1 cellular context compared by ENCODE assay signal in the genomic region with DNA sequence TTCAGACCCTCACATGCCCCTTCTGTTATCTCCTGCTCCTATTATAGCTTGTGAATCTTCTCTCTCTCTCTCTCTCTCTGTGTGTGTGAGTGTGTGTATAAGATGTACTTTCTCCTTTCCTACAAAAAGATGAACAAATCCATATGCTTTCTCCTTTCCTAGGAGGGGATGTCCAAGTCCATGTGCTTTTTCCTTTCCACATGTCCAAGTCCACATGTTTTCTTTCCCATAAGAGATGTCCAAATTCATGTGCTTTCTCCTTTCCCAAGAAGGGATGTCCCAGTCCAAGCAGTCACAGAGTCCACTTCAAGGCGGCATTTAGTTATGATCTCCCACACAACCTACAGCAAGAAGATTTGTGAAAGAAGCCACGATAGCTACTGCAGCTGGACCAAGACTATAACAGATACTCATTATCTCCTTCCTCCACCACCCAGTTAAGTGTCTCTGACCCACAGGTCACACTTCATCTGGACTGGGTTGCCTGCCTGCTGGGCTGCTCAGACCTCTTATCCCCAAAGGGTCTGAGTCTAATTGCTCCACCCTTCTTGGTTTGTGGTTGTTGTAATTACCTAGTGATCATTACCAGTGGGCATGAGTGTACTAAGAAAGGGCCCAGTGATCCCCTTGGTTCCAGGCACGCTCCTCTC.
TF ChIP-seq lines count a peak whose summit lies in the region.

No MANE protein-coding gene starts in this region.

TF ChIP-seq in HepG2, 621 proteins besides CTCF, POLR2A, EP300 and RAD21 (continued from another document):
- TF ChIP-seq, protein P1, sequence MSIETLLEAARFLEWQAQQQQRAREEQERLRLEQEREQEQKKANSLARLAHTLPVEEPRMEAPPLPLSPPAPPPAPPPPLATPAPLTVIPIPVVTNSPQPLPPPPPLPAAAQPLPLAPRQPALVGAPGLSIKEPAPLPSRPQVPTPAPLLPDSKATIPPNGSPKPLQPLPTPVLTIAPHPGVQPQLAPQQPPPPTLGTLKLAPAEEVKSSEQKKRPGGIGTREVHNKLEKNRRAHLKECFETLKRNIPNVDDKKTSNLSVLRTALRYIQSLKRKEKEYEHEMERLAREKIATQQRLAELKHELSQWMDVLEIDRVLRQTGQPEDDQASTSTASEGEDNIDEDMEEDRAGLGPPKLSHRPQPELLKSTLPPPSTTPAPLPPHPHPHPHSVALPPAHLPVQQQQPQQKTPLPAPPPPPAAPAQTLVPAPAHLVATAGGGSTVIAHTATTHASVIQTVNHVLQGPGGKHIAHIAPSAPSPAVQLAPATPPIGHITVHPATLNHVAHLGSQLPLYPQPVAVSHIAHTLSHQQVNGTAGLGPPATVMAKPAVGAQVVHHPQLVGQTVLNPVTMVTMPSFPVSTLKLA (IDR thresholded peaks at IDR 0.05) = peak; percentile 97
- TF ChIP-seq SMARCE1 (IDR thresholded peaks at IDR 0.05; ENCODE audit: borderline replicate concordance) = no peak
